In genomic region chr4:139175647-139176298, GRCh38 we compare ENCODE assay signal across 8 cellular contexts. TPM values are rescaled to one million over a fixed set of nuclear protein-coding genes. Genes with fewer than 3 reads are reported as not detected.
DNase-seq lines count a peak whose midpoint lies in the region; ATAC-seq and FAIRE-seq lines count a peak whose summit lies in the region.

No MANE protein-coding gene starts in this region.

- no peak for DNase-seq in T-helper 2 cell treated with Interferon-gamma antibody and Interleukin-4, amounts not matched to agents 5 μg/mL and 100 μg/mL, for 36 hours (ENCODE audit: low spot score)
- DNase-seq in T-helper 2 cell (no peak), NCI-H526 treated with DMSO at 0.1 percent for 48 hours (lab: John Stamatoyannopoulos, UW) (peak; percentile 67), cerebellar cortex (ENCODE audit: low spot score) (peak; percentile 38), urothelium cell line (ENCODE audit: low spot score) (peak; percentile 18), NK-92 (lab: John Stamatoyannopoulos, UW; ENCODE audit: unreplicated experiment) (no peak)

- peak overlapping the region; percentile 93 for H3K4me3 Mint-ChIP-seq in T-helper 2 cell treated with Interferon-gamma antibody and Interleukin-4, amounts not matched to agents 5 μg/mL and 100 μg/mL, for 36 hours

- peak overlapping the region; percentile 91 for H3K27ac ChIP-seq in mesodermal cell (ENCODE audit: low read depth, low read length, severe bottlenecking)

- H3K4me1 ChIP-seq in mesodermal cell (ENCODE audit: control insufficient read depth, insufficient read depth, low read length, poor library complexity, severe bottlenecking), result peaks cover 5% of the 10 kb centered on the region

- H3K9me3 ChIP-seq in mesodermal cell (ENCODE audit: control insufficient read depth, low read length), result no peaks in the 10 kb centered on the region

- no peak for FAIRE-seq in urothelium cell line (lab: Jason Lieb, UNC)

- H3K27me3 Mint-ChIP-seq in T-helper 2 cell treated with Interferon-gamma antibody and Interleukin-4, amounts not matched to agents 5 μg/mL and 100 μg/mL, for 36 hours (ENCODE audit: low read depth), result peaks cover 24% of the 10 kb centered on the region

- no peaks in the 10 kb centered on the region for H3K36me3 ChIP-seq in mesodermal cell (ENCODE audit: control insufficient read depth, insufficient read depth, low read length)

- no peaks in the 10 kb centered on the region for H3K9me3 Mint-ChIP-seq in T-helper 2 cell treated with Interferon-gamma antibody and Interleukin-4, amounts not matched to agents 5 μg/mL and 100 μg/mL, for 36 hours

- peak overlapping the region; percentile 52 for H3K27ac Mint-ChIP-seq in T-helper 2 cell treated with Interferon-gamma antibody and Interleukin-4, amounts not matched to agents 5 μg/mL and 100 μg/mL, for 36 hours

- 0% methylated on average over 7 to 23 of the region's 26 CpGs for WGBS in mesodermal cell (ENCODE audit: insufficient coverage in 2 of 2), 2 experiments

- peaks cover 33% of the 10 kb centered on the region for H3K4me1 Mint-ChIP-seq in T-helper 2 cell treated with Interferon-gamma antibody and Interleukin-4, amounts not matched to agents 5 μg/mL and 100 μg/mL, for 36 hours (ENCODE audit: low read depth)

- peak overlapping the region; percentile 89 for H3K4me3 ChIP-seq in mesodermal cell (ENCODE audit: extremely low read depth, insufficient read depth, low read length, poor library complexity, severe bottlenecking)

- peaks cover 2% of the 10 kb centered on the region for H3K36me3 Mint-ChIP-seq in T-helper 2 cell treated with Interferon-gamma antibody and Interleukin-4, amounts not matched to agents 5 μg/mL and 100 μg/mL, for 36 hours (ENCODE audit: low read depth)

- ATAC-seq in HG03159 (IDR thresholded peaks at IDR 0.05; ENCODE audit: unreplicated experiment), result no peak

RNA-seq across cellular contexts. Expression of gene ELF2, which starts 1.2 kb away (rescaled TPM):
- 26.8 TPM for polyA plus RNA-seq in mesodermal cell (2013, experiment 1 of 2)
- polyA plus RNA-seq in mesodermal cell (2013, experiment 2 of 2), result 26.7 TPM

Comparison
In these comparisons a context has a peak if more than half of its experiments do, and no peak if none do; other contexts are left out.
1. DNase-seq: peak in NCI-H526 treated with DMSO at 0.1 percent for 48 hours (single experiment), cerebellar cortex (single experiment) and urothelium cell line (single experiment); none in T-helper 2 cell treated with Interferon-gamma antibody and Interleukin-4, amounts not matched to agents 5 μg/mL and 100 μg/mL, for 36 hours (single experiment), T-helper 2 cell (0 of 5) and NK-92 (single experiment).